ENCODE assay signal across 9 cellular contexts in genomic region chr13:103140001-103140671, GRCh38.
DNase-seq lines count a peak whose midpoint lies in the region; ATAC-seq, FAIRE-seq and TF ChIP-seq lines count a peak whose summit lies in the region.
"Had no signal": no experiment of that assay in that cellular context is flagged by ENCODE, and none has a peak within 500 bp of the region (broad histone marks: within the 10 kb centered on the region; RNA-seq: fewer than 3 reads in every experiment).

No MANE protein-coding gene starts in this region.

- peak; percentile 9 for DNase-seq in NCI-H1694 treated with DMSO at 0.1 percent for 48 hours (lab: John Stamatoyannopoulos, UW)
- peak; percentile 64 for DNase-seq in epithelial cell of esophagus (ENCODE audit: low read depth)
- no peak for DNase-seq in pancreas
- DNase-seq in NCI-H1436 treated with DMSO at 0.1 percent for 48 hours (lab: John Stamatoyannopoulos, UW) = no peak
- DNase-seq in immature natural killer cell = no peak

- ATAC-seq in GM18520 (IDR thresholded peaks at IDR 0.05; ENCODE audit: unreplicated experiment) (peak; percentile 92), HG02852 (IDR thresholded peaks at IDR 0.05; ENCODE audit: unreplicated experiment) (peak; percentile 94), pancreas (peak in 3 of 4 donors; percentile 62 to 76 (median 70))

- H3K4me3 ChIP-seq in epithelial cell of esophagus (ENCODE audit: low read length) = no peak overlapping the region
- no peak overlapping the region for H3K4me3 ChIP-seq in pancreas

- H3K36me3 Mint-ChIP-seq in immature natural killer cell = no peaks in the 10 kb centered on the region

- no peak overlapping the region for H3K4me3 Mint-ChIP-seq in immature natural killer cell
- H3K4me3 Mint-ChIP-seq: dendritic cell treated with granulocyte-macrophage colony-stimulating factor and Interleukin-4, amounts not matched to agents 40 ng/mL and 50 ng/mL, for 4 days had no signal

- no peaks in the 10 kb centered on the region for H3K27me3 ChIP-seq in pancreas

- TF ChIP-seq CTCF in epithelial cell of esophagus (IDR thresholded peaks at IDR 0.05; ENCODE audit: insufficient read depth, low read depth, low read length, missing control alignments) (peak; percentile 86), pancreas (IDR thresholded peaks at IDR 0.05) (peak in 3 of 4 donors; percentile 25 to 43 (median 27))

- no peaks in the 10 kb centered on the region for H3K4me1 Mint-ChIP-seq in immature natural killer cell

- no peaks in the 10 kb centered on the region for H3K4me1 ChIP-seq in pancreas

- H3K9me3 Mint-ChIP-seq in immature natural killer cell = peaks cover 0 to 2% (median under 1%) of the 10 kb centered on the region in 6 donors
- H3K9me3 Mint-ChIP-seq: dendritic cell treated with granulocyte-macrophage colony-stimulating factor and Interleukin-4, amounts not matched to agents 40 ng/mL and 50 ng/mL, for 4 days had no signal

- H3K27me3 Mint-ChIP-seq in immature natural killer cell (ENCODE audit: low read depth in 3 of 3) = peaks cover 2 to 6% (median 3%) of the 10 kb centered on the region in 3 donors
- H3K27me3 Mint-ChIP-seq: dendritic cell treated with granulocyte-macrophage colony-stimulating factor and Interleukin-4, amounts not matched to agents 40 ng/mL and 50 ng/mL, for 4 days had no signal

- H3K27ac ChIP-seq in pancreas = no peak overlapping the region

- 52 to 62% methylated on average over 5 of the region's 5 CpGs for WGBS in pancreas, 2 donors

- no peaks in the 10 kb centered on the region for H3K9me3 ChIP-seq in pancreas

- FAIRE-seq in A204.1 (lab: Jason Lieb, UNC) (peak; percentile 16), pancreas (lab: Jason Lieb, UNC) (no peak)

- H3K36me3 ChIP-seq in pancreas = no peaks in the 10 kb centered on the region

- intact Hi-C loops in pancreas (cut with DNase I) = loop anchor here in 1 of 3 donors (10.0 kb wide), 1 partner anchor 225 kb away; no protein-coding TSS in a partner anchor

- no peak overlapping the region for H3K27ac Mint-ChIP-seq in immature natural killer cell
- H3K27ac Mint-ChIP-seq: dendritic cell treated with granulocyte-macrophage colony-stimulating factor and Interleukin-4, amounts not matched to agents 40 ng/mL and 50 ng/mL, for 4 days had no signal

Comparison
In these comparisons a context has a peak if more than half of its experiments do, and no peak if none do; other contexts are left out.
1. DNase-seq: peak in NCI-H1694 treated with DMSO at 0.1 percent for 48 hours (single experiment) and epithelial cell of esophagus (single experiment); none in pancreas (0 of 6), NCI-H1436 treated with DMSO at 0.1 percent for 48 hours (single experiment) and immature natural killer cell (0 of 3).
2. Peak in every context shown above with its lines, with median percentiles within 50 percentile points of each other: ATAC-seq.